8 cellular contexts compared by ENCODE assay signal in genomic region chr2:27428213-27428977, GRCh38. TPM values are rescaled to one million over a fixed set of nuclear protein-coding genes. Genes with fewer than 3 reads are reported as not detected.
A peak's percentile ranks its signal among the peaks of the same experiment; 100 is the strongest.
DNase-seq lines count a peak whose midpoint lies in the region; ATAC-seq and TF ChIP-seq lines count a peak whose summit lies in the region.

Gene NRBP1, plus strand, starts transcription at chr2:27428631. Its CDS starts 4,643 bp downstream, at chr2:27433274.

- peaks cover 4% of the 10 kb centered on the region for H3K36me3 Mint-ChIP-seq in activated naive CD4-positive, alpha-beta T cell treated with anti-CD3 and anti-CD28 coated beads, Interleukin-2, amount 50 U/mL, for 24 hours

- H3K4me1 ChIP-seq in suprapubic skin: peaks cover 37% of the 10 kb centered on the region

- ATAC-seq in HG02571 (IDR thresholded peaks at IDR 0.05; ENCODE audit: unreplicated experiment) (peak; percentile 77), SK-N-SH treated with all-trans-retinoic acid at 6 μM for 48 hours (peak; percentile 90)

- H3K27ac ChIP-seq in suprapubic skin: peak within 1 kb of the TSS; percentile 99

- H3K27ac Mint-ChIP-seq in activated naive CD4-positive, alpha-beta T cell treated with anti-CD3 and anti-CD28 coated beads, Interleukin-2, amount 50 U/mL, for 24 hours: peak within 1 kb of the TSS; percentile 99

- peak within 1 kb of the TSS; percentile 93 for H3K4me3 ChIP-seq in suprapubic skin

- POLR2A ChIA-PET in GM10248 (lab: Yijun Ruan, JAX): interaction anchor here (1.0 to 1.9 kb wide), 2 partner anchors 19 to 49 kb away, joined by 3 to 12 read pairs; partner anchors contain the start of gene PPM1G

- CTCF ChIA-PET in GM10248 (lab: Yijun Ruan, JAX): interaction anchor here (0.9 to 3.7 kb wide), 12 partner anchors 11 to 255 kb away, joined by 3 to 26 read pairs (median 4); partner anchors contain the start of genes EIF2B4 and PPM1G

- peaks cover 3% of the 10 kb centered on the region for H3K36me3 ChIP-seq in suprapubic skin

- H3K9me3 Mint-ChIP-seq in activated naive CD4-positive, alpha-beta T cell treated with anti-CD3 and anti-CD28 coated beads, Interleukin-2, amount 50 U/mL, for 24 hours: no peaks in the 10 kb centered on the region

- TF ChIP-seq POLR2A in suprapubic skin (IDR thresholded peaks at IDR 0.05): peak; percentile 88 to 90

- DNase-seq in GM10248 (ENCODE audit: extremely low spot score) (peak; percentile 97), NCI-H1048 (lab: John Stamatoyannopoulos, UW) (peak; percentile 78), globus pallidus (ENCODE audit: low spot score) (peak; percentile 93), occipital lobe (lab: John Stamatoyannopoulos, UW) (peak; percentile 88), suprapubic skin (ENCODE audit: low spot score in 2 of 2) (peak; percentile 94 to 96)

- 1% methylated on average over 13 of the region's 75 CpGs for WGBS in suprapubic skin

- TF ChIP-seq CTCF in GM10248 (IDR thresholded peaks at IDR 0.05; ENCODE audit: control extremely low read depth, extremely low read depth, low read depth, missing control alignments) (peak; percentile 28), suprapubic skin (IDR thresholded peaks at IDR 0.05) (no peak)

- peaks cover 39% of the 10 kb centered on the region for H3K4me1 Mint-ChIP-seq in activated naive CD4-positive, alpha-beta T cell treated with anti-CD3 and anti-CD28 coated beads, Interleukin-2, amount 50 U/mL, for 24 hours

- H3K27me3 Mint-ChIP-seq in activated naive CD4-positive, alpha-beta T cell treated with anti-CD3 and anti-CD28 coated beads, Interleukin-2, amount 50 U/mL, for 24 hours: no peaks in the 10 kb centered on the region

- H3K27me3 ChIP-seq in suprapubic skin: no peaks in the 10 kb centered on the region

- TF ChIP-seq EP300 in suprapubic skin (IDR thresholded peaks at IDR 0.05): no peak

- no peaks in the 10 kb centered on the region for H3K9me3 ChIP-seq in suprapubic skin

- peak within 1 kb of the TSS; percentile 98 for H3K4me3 Mint-ChIP-seq in activated naive CD4-positive, alpha-beta T cell treated with anti-CD3 and anti-CD28 coated beads, Interleukin-2, amount 50 U/mL, for 24 hours

TF ChIP-seq in SK-N-SH treated with all-trans-retinoic acid at 6 μM for 48 hours, 23 proteins besides CTCF, POLR2A, EP300 and RAD21:
- no peak for TF ChIP-seq BACH2 (CRISPR knock-in tag; IDR thresholded peaks at IDR 0.05; ENCODE audit: borderline replicate concordance)
- no peak for TF ChIP-seq ZC3H10 (CRISPR knock-in tag; IDR thresholded peaks at IDR 0.05)
- TF ChIP-seq POU6F1 (CRISPR knock-in tag; IDR thresholded peaks at IDR 0.05; ENCODE audit: borderline replicate concordance, low read depth): no peak
- TF ChIP-seq TSHZ2 (CRISPR knock-in tag; IDR thresholded peaks at IDR 0.05): 0 out of 2 replicates have a peak, but pooled peaks have one; percentile 13
- TF ChIP-seq ZNF8 (CRISPR knock-in tag; IDR thresholded peaks at IDR 0.05): no peak
- no peak; the same call in 1 of the 2 replicates for TF ChIP-seq ZFP30 (CRISPR knock-in tag; IDR thresholded peaks at IDR 0.05)
- TF ChIP-seq CSDC2 (CRISPR knock-in tag; IDR thresholded peaks at IDR 0.05): 0 out of 2 replicates have a peak, but pooled peaks have one; percentile 10
- no peak for TF ChIP-seq TCF4 (CRISPR knock-in tag; IDR thresholded peaks at IDR 0.05; ENCODE audit: borderline replicate concordance)
- TF ChIP-seq ESRRG (CRISPR knock-in tag; IDR thresholded peaks at IDR 0.05): peak; percentile 62; the same call in 1 of the 2 replicates
- no peak for TF ChIP-seq ZNF565 (CRISPR knock-in tag; conservative IDR thresholded peaks at IDR 0.05; ENCODE audit: low read depth)
- peak; percentile 98 for TF ChIP-seq PATZ1 (CRISPR knock-in tag; IDR thresholded peaks at IDR 0.05; ENCODE audit: borderline replicate concordance)
- 0 out of 2 replicates have a peak, but pooled peaks have one; percentile 17 for TF ChIP-seq CREB5 (CRISPR knock-in tag; IDR thresholded peaks at IDR 0.05; ENCODE audit: low read depth)
- no peak for TF ChIP-seq ARNTL (CRISPR knock-in tag; IDR thresholded peaks at IDR 0.05; ENCODE audit: borderline replicate concordance, low read depth)
- TF ChIP-seq ISL1 (CRISPR knock-in tag; IDR thresholded peaks at IDR 0.05): no peak
TF ChIP-seq in SK-N-SH treated with all-trans-retinoic acid at 6 μM for 48 hours: peak in this region for 5.

RNA-seq across cellular contexts. Expression of gene NRBP1, which starts in this region (rescaled TPM):
- total RNA-seq in occipital lobe: 58.8 TPM
- total RNA-seq in suprapubic skin: 10 to 100 TPM; 66.8 to 84.3 (median 77.0) TPM

Comparison
In these comparisons a context has a peak if more than half of its experiments do, and no peak if none do; other contexts are left out.
1. Peak in every context shown above with its lines: DNase-seq, ATAC-seq, H3K4me3 ChIP-seq and H3K27ac ChIP-seq.